9 cellular contexts compared by ENCODE assay signal in the genomic region with DNA sequence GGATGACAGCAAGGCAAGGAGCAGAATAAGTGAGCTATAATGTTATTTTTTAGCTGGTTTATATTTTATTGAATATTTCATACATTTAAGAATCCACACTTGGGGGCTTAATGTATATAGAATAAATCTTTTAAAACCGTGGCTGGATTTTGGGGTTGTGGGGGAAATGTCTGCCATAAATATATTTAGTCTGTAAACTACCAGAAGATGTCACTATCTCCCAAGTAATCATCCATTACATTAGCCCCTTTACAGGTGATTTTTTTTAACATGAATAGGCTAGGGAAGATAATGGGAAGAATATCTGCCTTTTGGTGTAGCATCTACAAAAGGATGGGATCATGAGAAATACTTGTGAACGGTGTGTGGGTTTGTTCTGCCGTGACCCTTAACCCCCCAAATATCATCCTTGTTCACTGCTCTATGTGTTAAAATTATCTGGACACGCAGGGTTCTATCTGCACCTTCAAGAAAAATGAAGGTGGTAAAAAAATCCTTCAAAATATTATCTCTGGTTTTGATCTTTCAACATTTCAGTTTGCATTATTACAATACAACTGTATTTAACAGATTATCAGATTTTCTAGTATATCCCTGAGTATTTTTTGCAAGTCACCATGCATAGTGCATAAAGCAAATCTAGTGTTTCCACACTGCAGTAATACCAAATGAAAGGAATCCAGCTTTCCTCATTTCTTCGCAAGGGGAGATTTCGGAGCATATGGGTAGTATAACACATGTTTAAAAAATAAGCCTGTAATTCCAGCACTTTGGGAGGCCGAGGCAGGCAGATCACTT. TPM values are rescaled to one million over a fixed set of nuclear protein-coding genes. Genes with fewer than 3 reads are reported as not detected.
DNase-seq lines count a peak whose midpoint lies in the region; ATAC-seq, FAIRE-seq and TF ChIP-seq lines count a peak whose summit lies in the region.
"Had no signal": no experiment of that assay in that cellular context is flagged by ENCODE, and none has a peak within 500 bp of the region (broad histone marks: within the 10 kb centered on the region; RNA-seq: fewer than 3 reads in every experiment).

No MANE protein-coding gene starts in this region.

- no peak overlapping the region for H3K4me3 Mint-ChIP-seq in CD4-positive, alpha-beta T cell
- H3K4me3 Mint-ChIP-seq in CD8-positive, alpha-beta memory T cell = no peak overlapping the region

- FAIRE-seq in GM12891 (lab: Jason Lieb, UNC) = no peak

- no peaks in the 10 kb centered on the region for H3K36me3 ChIP-seq in body of pancreas (replicated peaks in 1 of 2; ENCODE audit: insufficient read depth in 1 of 2, low read depth in 2 of 2)
- H3K36me3 ChIP-seq in CD8-positive, alpha-beta memory T cell (ENCODE audit: insufficient read depth, low read length) = no peaks in the 10 kb centered on the region

- no peaks in the 10 kb centered on the region for H3K27me3 ChIP-seq in body of pancreas
- H3K27me3 ChIP-seq in CD4-positive, alpha-beta T cell (ENCODE audit: control insufficient read depth, insufficient read depth, low read length) = no peaks in the 10 kb centered on the region
- no peaks in the 10 kb centered on the region for H3K27me3 ChIP-seq in CD8-positive, alpha-beta memory T cell (ENCODE audit: insufficient read depth, low read length, poor library complexity, severe bottlenecking)

- H3K27ac Mint-ChIP-seq in CD4-positive, alpha-beta T cell = no peak overlapping the region
- H3K27ac Mint-ChIP-seq in CD8-positive, alpha-beta memory T cell = no peak overlapping the region

- H3K4me3 ChIP-seq in body of pancreas = no peak overlapping the region
- H3K4me3 ChIP-seq in CD8-positive, alpha-beta memory T cell (ENCODE audit: low read length) = no peak overlapping the region

- intact Hi-C loops in body of pancreas (cut with DNase I) = loop anchor here (10.0 kb wide), 1 partner anchor 386 kb away; no protein-coding TSS in a partner anchor
- intact Hi-C loops in CD4-positive, alpha-beta T cell (cut with DNase I, micrococcal nuclease) = no loop called here

- H3K4me1 Mint-ChIP-seq in CD4-positive, alpha-beta T cell (ENCODE audit: low read depth) = no peaks in the 10 kb centered on the region
- no peaks in the 10 kb centered on the region for H3K4me1 Mint-ChIP-seq in CD8-positive, alpha-beta memory T cell

- H3K27ac ChIP-seq in body of pancreas = no peak overlapping the region
- H3K27ac ChIP-seq in CD4-positive, alpha-beta T cell (ENCODE audit: low read depth, low read length) = no peak overlapping the region
- H3K27ac ChIP-seq in CD8-positive, alpha-beta memory T cell (ENCODE audit: low read depth, low read length) = no peak overlapping the region

- H3K9me3 Mint-ChIP-seq in CD4-positive, alpha-beta T cell = no peaks in the 10 kb centered on the region
- no peaks in the 10 kb centered on the region for H3K9me3 Mint-ChIP-seq in CD8-positive, alpha-beta memory T cell

- ATAC-seq in body of pancreas = no peak
- no peak for ATAC-seq in CD4-positive, alpha-beta T cell (ENCODE audit: poor library complexity)
- ATAC-seq in GM19463 (IDR thresholded peaks at IDR 0.05; ENCODE audit: unreplicated experiment) = no peak

- peaks cover 13% of the 10 kb centered on the region for H3K27me3 Mint-ChIP-seq in CD4-positive, alpha-beta T cell
- peaks cover 3 to 13% of the 10 kb centered on the region in 2 donors for H3K27me3 Mint-ChIP-seq in CD8-positive, alpha-beta memory T cell

- peak in 6 of 7 experiments; percentile 10 to 49 (median 40) for TF ChIP-seq CTCF in body of pancreas (IDR thresholded peaks at IDR 0.05)
- no peak for TF ChIP-seq CTCF in CD4-positive, alpha-beta T cell (IDR thresholded peaks at IDR 0.05)

- DNase-seq in GM03348 (ENCODE audit: low spot score) (peak; percentile 48), NCI-H146 treated with DMSO at 0.1 percent for 48 hours (lab: John Stamatoyannopoulos, UW; ENCODE audit: unreplicated experiment) (peak; percentile 46), body of pancreas (no peak), myocyte (ENCODE audit: low read depth) (peak; percentile 29), GM12891 (ENCODE audit: insufficient read length, low spot score) (no peak)
- DNase-seq in CD4-positive, alpha-beta T cell = no peak
- DNase-seq in CD8-positive, alpha-beta memory T cell = no peak

- TF ChIP-seq POLR2A in body of pancreas (IDR thresholded peaks at IDR 0.05) = no peak
- no peak for TF ChIP-seq POLR2A in GM12891 (IDR thresholded peaks at IDR 0.05; ENCODE audit: low read depth, low read length)

- 75 to 76% methylated on average over 7 of the region's 7 CpGs for WGBS in body of pancreas, 2 donors

- peaks cover 8% of the 10 kb centered on the region for H3K4me1 ChIP-seq in body of pancreas
- H3K4me1 ChIP-seq in CD8-positive, alpha-beta memory T cell (ENCODE audit: insufficient read depth, low read length) = no peaks in the 10 kb centered on the region

- no peaks in the 10 kb centered on the region for H3K9me3 ChIP-seq in body of pancreas
- no peaks in the 10 kb centered on the region for H3K9me3 ChIP-seq in CD4-positive, alpha-beta T cell (ENCODE audit: control insufficient read depth, low read length)
- no peaks in the 10 kb centered on the region for H3K9me3 ChIP-seq in CD8-positive, alpha-beta memory T cell (ENCODE audit: low read length)

- H3K36me3 Mint-ChIP-seq in CD4-positive, alpha-beta T cell (ENCODE audit: low read depth) = no peaks in the 10 kb centered on the region
- H3K36me3 Mint-ChIP-seq in CD8-positive, alpha-beta memory T cell = no peaks in the 10 kb centered on the region

- POLR2A ChIA-PET in CD4-positive, alpha-beta T cell (lab: Charles Lee) = no interaction called here
- POLR2A ChIA-PET in CD8-positive, alpha-beta memory T cell (lab: Charles Lee) = no interaction called here

- CTCF ChIA-PET in CD4-positive, alpha-beta T cell (lab: Charles Lee) = no interaction called here
- CTCF ChIA-PET in CD8-positive, alpha-beta memory T cell (lab: Charles Lee) = no interaction called here

TF ChIP-seq in GM12891, 5 proteins besides CTCF, POLR2A, EP300 and RAD21:
- TF ChIP-seq PAX5 (IDR thresholded peaks at IDR 0.05; ENCODE audit: insufficient read depth, low read length, severe bottlenecking) = no peak
- TF ChIP-seq TAF1 (IDR thresholded peaks at IDR 0.05; ENCODE audit: low read depth, low read length) = no peak
- TF ChIP-seq POLR2AphosphoS5 (IDR thresholded peaks at IDR 0.05; ENCODE audit: low read depth, low read length) = no peak
- TF ChIP-seq POU2F2 (IDR thresholded peaks at IDR 0.05; ENCODE audit: low read depth, low read length) = no peak
- TF ChIP-seq SPI1 (IDR thresholded peaks at IDR 0.05; ENCODE audit: low read depth, low read length) = no peak
TF ChIP-seq in GM12891: peak in this region for 0.

RNA-seq across cellular contexts. Expression of gene SLC17A8, which starts 8.0 kb away (rescaled TPM):
- total RNA-seq in body of pancreas (not detected), myocyte (0.05 TPM in 1 of 2 replicates, not detected in the other)
- not detected for polyA plus RNA-seq in myocyte (2012)
- total RNA-seq in CD4-positive, alpha-beta T cell = not detected
- not detected for total RNA-seq in CD8-positive, alpha-beta memory T cell
- not detected for polyA plus RNA-seq in CD8-positive, alpha-beta memory T cell
- not detected for polyA plus RNA-seq in GM12891 (2012; ENCODE audit: low read depth, missing spikeins)
- total RNA-seq: mononuclear cell had no signal

Comparison
In these comparisons a context has a peak if more than half of its experiments do, and no peak if none do; other contexts are left out.
1. DNase-seq: peak in GM03348 (single experiment), NCI-H146 treated with DMSO at 0.1 percent for 48 hours (single experiment) and myocyte (single experiment); none in body of pancreas (0 of 4), CD4-positive, alpha-beta T cell (0 of 10), CD8-positive, alpha-beta memory T cell (0 of 5) and GM12891 (single experiment).